Comparison of ENCODE assay signal across 25 cellular contexts in genomic region chr9:76985581-76985980, GRCh38. TPM values are rescaled to one million over a fixed set of nuclear protein-coding genes. Genes with fewer than 3 reads are reported as not detected.
"Had no signal": no experiment of that assay in that cellular context is flagged by ENCODE, and none has a peak within 500 bp of the region (broad histone marks: within the 10 kb centered on the region; RNA-seq: fewer than 3 reads in every experiment).

No MANE protein-coding gene starts in this region.

- DNase-seq: activated CD4-positive, alpha-beta memory T cell treated with anti-CD3 and anti-CD28 coated beads for 36 hours; activated CD4-positive, alpha-beta T cell treated with anti-CD3 and anti-CD28 coated beads for 36 hours; activated naive CD4-positive, alpha-beta T cell; activated T-cell treated with anti-CD3 and anti-CD28 coated beads for 4 hours; central memory CD4-positive, alpha-beta T cell; heart right ventricle; left ventricle myocardium inferior; naive B cell; stimulated activated CD4-positive, alpha-beta T cell treated with anti-CD3 and anti-CD28 coated beads, Interleukin-12 subunit alpha, Interleukin-12 subunit beta, amount 100 ng/mL, for 4 hours; stimulated activated CD4-positive, alpha-beta T cell treated with anti-CD3 and anti-CD28 coated beads, Interleukin-1b, Interleukin-23, amount 100 ng/mL, for 48 hours; stimulated activated CD8-positive, alpha-beta memory T cell treated with anti-CD3 and anti-CD28 coated beads, Interleukin-4, amount 100 ng/mL, for 48 hours; stimulated activated naive CD4-positive, alpha-beta T cell; tibial artery had no signal

- H3K4me1 Mint-ChIP-seq: activated CD4-positive, alpha-beta T cell treated with anti-CD3 and anti-CD28 coated beads for 36 hours; activated T-helper 17 cell treated with anti-CD3 and anti-CD28 coated beads, Interleukin-2, amount 50 U/mL, for 72 hours; brain; naive B cell; neural crest cell had no signal

- H3K27ac Mint-ChIP-seq: activated CD4-positive, alpha-beta memory T cell treated with anti-CD3 and anti-CD28 coated beads for 36 hours; activated CD4-positive, alpha-beta T cell treated with anti-CD3 and anti-CD28 coated beads for 36 hours; activated T-helper 17 cell treated with anti-CD3 and anti-CD28 coated beads, Interleukin-2, amount 50 U/mL, for 72 hours; brain; naive B cell; progenitor cell of endocrine pancreas; WTC11 had no signal

- H3K4me3 ChIP-seq: coronary artery, heart right ventricle, left ventricle myocardium inferior, tibial artery had no signal

- H3K36me3 ChIP-seq: heart right ventricle, left ventricle myocardium inferior, tibial artery had no signal

- H3K9me3 Mint-ChIP-seq: activated CD4-positive, alpha-beta memory T cell treated with anti-CD3 and anti-CD28 coated beads for 36 hours; activated T-helper 17 cell treated with anti-CD3 and anti-CD28 coated beads, Interleukin-2, amount 50 U/mL, for 72 hours; brain; naive B cell; neural crest cell; WTC11 had no signal

- H3K27ac ChIP-seq: coronary artery, heart right ventricle, left ventricle myocardium inferior, tibial artery had no signal

- H3K4me1 ChIP-seq: heart right ventricle, left ventricle myocardium inferior had no signal

- H3K4me3 Mint-ChIP-seq: activated CD4-positive, alpha-beta memory T cell treated with anti-CD3 and anti-CD28 coated beads for 36 hours; activated CD4-positive, alpha-beta T cell treated with anti-CD3 and anti-CD28 coated beads for 36 hours; activated T-helper 17 cell treated with anti-CD3 and anti-CD28 coated beads, Interleukin-2, amount 50 U/mL, for 72 hours; brain; naive B cell; neural crest cell; WTC11 had no signal

- H3K9me3 ChIP-seq: heart right ventricle, left ventricle myocardium inferior, tibial artery had no signal

- H3K27me3 ChIP-seq: tibial artery had no signal

- ATAC-seq: activated CD4-positive, alpha-beta T cell treated with anti-CD3 and anti-CD28 coated beads for 36 hours; activated T-helper 17 cell treated with anti-CD3 and anti-CD28 coated beads, Interleukin-2, amount 50 U/mL, for 72 hours; esophagus mucosa; heart right ventricle; WTC11 had no signal

- H3K36me3 Mint-ChIP-seq: activated CD4-positive, alpha-beta memory T cell treated with anti-CD3 and anti-CD28 coated beads for 36 hours; brain; naive B cell; WTC11 had no signal

RNA-seq across cellular contexts. Expression of gene FOXB2, which starts 33.9 kb away (rescaled TPM):
- total RNA-seq: activated CD4-positive, alpha-beta memory T cell treated with anti-CD3 and anti-CD28 coated beads for 36 hours; activated CD4-positive, alpha-beta T cell treated with anti-CD3 and anti-CD28 coated beads for 36 hours; activated T-helper 17 cell treated with anti-CD3 and anti-CD28 coated beads, Interleukin-2, amount 50 U/mL, for 72 hours; esophagus mucosa; heart right ventricle; kidney epithelial cell; left ventricle myocardium inferior; mononuclear cell; neural crest cell; omental fat pad; progenitor cell of endocrine pancreas; subcutaneous adipose tissue; urinary bladder had no signal
- polyA plus RNA-seq: heart right ventricle, urinary bladder had no signal
